ENCODE assay signal across 17 cellular contexts in genomic region chr12:24791622-24792021, GRCh38.
DNase-seq lines count a peak whose midpoint lies in the region; ATAC-seq and TF ChIP-seq lines count a peak whose summit lies in the region.
"Had no signal": no experiment of that assay in that cellular context is flagged by ENCODE, and none has a peak within 500 bp of the region (broad histone marks: within the 10 kb centered on the region; RNA-seq: fewer than 3 reads in every experiment).

No MANE protein-coding gene starts in this region.

- H2AFZ ChIP-seq in DND-41 (ENCODE audit: low read depth, low read length) = peak overlapping the region; percentile 23

- peaks cover 58% of the 10 kb centered on the region for H3K4me1 ChIP-seq in DND-41 (ENCODE audit: insufficient read depth, low read length)

- H3K9ac ChIP-seq in DND-41 (ENCODE audit: low read depth, low read length) = no peak overlapping the region
- H3K9ac ChIP-seq: BLaER1 had no signal

- DNase-seq in activated CD4-positive, alpha-beta T cell treated with anti-CD3 and anti-CD28 coated beads for 36 hours = no peak
- DNase-seq in activated CD4-positive, alpha-beta T cell treated with anti-CD3 and anti-CD28 coated beads, Interleukin-2, amount 50 U/mL, for 4 hours = no peak
- DNase-seq in DND-41 (peak; percentile 33), progenitor cell of endocrine pancreas (ENCODE audit: low spot score, unreplicated experiment) (no peak), germinal center (ENCODE audit: low spot score) (no peak), NCI-H2107 (lab: John Stamatoyannopoulos, UW) (no peak)
- DNase-seq: 8988T; AML-193; Caco-2; CD8-positive, alpha-beta memory T cell; DMS79 treated with DMSO at 0.1 percent for 48 hours; GDM1; GOT3; H9; IMR-90 had no signal

- peak overlapping the region; percentile 56 for H3K27ac Mint-ChIP-seq in activated CD4-positive, alpha-beta T cell treated with anti-CD3 and anti-CD28 coated beads for 36 hours
- H3K27ac Mint-ChIP-seq in activated T-helper 17 cell treated with anti-CD3 and anti-CD28 coated beads, Interleukin-2, amount 50 U/mL, for 72 hours = peak overlapping the region; percentile 52
- peak overlapping the region; percentile 40 for H3K27ac Mint-ChIP-seq in progenitor cell of endocrine pancreas

- no peaks in the 10 kb centered on the region for H3K36me3 Mint-ChIP-seq in activated CD4-positive, alpha-beta T cell treated with anti-CD3 and anti-CD28 coated beads for 36 hours (ENCODE audit: low read depth)
- no peaks in the 10 kb centered on the region for H3K36me3 Mint-ChIP-seq in activated T-helper 17 cell treated with anti-CD3 and anti-CD28 coated beads, Interleukin-2, amount 50 U/mL, for 72 hours (ENCODE audit: low read depth)
- H3K36me3 Mint-ChIP-seq in progenitor cell of endocrine pancreas (ENCODE audit: insufficient read depth) = no peaks in the 10 kb centered on the region

- no peaks in the 10 kb centered on the region for H4K20me1 ChIP-seq in DND-41 (ENCODE audit: insufficient read depth, low read length)
- H4K20me1 ChIP-seq: BLaER1 had no signal

- peak overlapping the region; percentile 16; the same call in 1 of the 2 replicates for H3K4me2 ChIP-seq in DND-41 (ENCODE audit: insufficient read depth, low read length)
- H3K4me2 ChIP-seq: BLaER1 had no signal

- peaks cover 25% of the 10 kb centered on the region for H3K4me1 Mint-ChIP-seq in activated CD4-positive, alpha-beta T cell treated with anti-CD3 and anti-CD28 coated beads for 36 hours
- H3K4me1 Mint-ChIP-seq in activated T-helper 17 cell treated with anti-CD3 and anti-CD28 coated beads, Interleukin-2, amount 50 U/mL, for 72 hours = peaks cover 10% of the 10 kb centered on the region
- H3K4me1 Mint-ChIP-seq in progenitor cell of endocrine pancreas (ENCODE audit: low read depth) = peaks cover 14% of the 10 kb centered on the region
- H3K4me1 Mint-ChIP-seq: H9 had no signal

- no peak overlapping the region for H3K4me3 ChIP-seq in DND-41 (ENCODE audit: low read depth in 1 of 2, low read length in 2 of 2)
- H3K4me3 ChIP-seq: BLaER1 had no signal

- no peaks in the 10 kb centered on the region for H3K36me3 ChIP-seq in DND-41 (ENCODE audit: insufficient read depth, low read length)
- H3K36me3 ChIP-seq: BLaER1 had no signal

- intact Hi-C loops in activated CD4-positive, alpha-beta T cell treated with anti-CD3 and anti-CD28 coated beads for 36 hours (cut with DNase I, micrococcal nuclease) = loop anchor here in 1 of 2 experiments (2.0 kb wide), 1 partner anchor 47 kb away; no protein-coding TSS in a partner anchor

- no peaks in the 10 kb centered on the region for H3K9me3 Mint-ChIP-seq in activated CD4-positive, alpha-beta T cell treated with anti-CD3 and anti-CD28 coated beads for 36 hours (ENCODE audit: low read depth)
- H3K9me3 Mint-ChIP-seq in activated T-helper 17 cell treated with anti-CD3 and anti-CD28 coated beads, Interleukin-2, amount 50 U/mL, for 72 hours = peaks cover 7% of the 10 kb centered on the region
- H3K9me3 Mint-ChIP-seq in progenitor cell of endocrine pancreas (ENCODE audit: low read depth) = no peaks in the 10 kb centered on the region
- H3K9me3 Mint-ChIP-seq: CD8-positive, alpha-beta memory T cell; H9 had no signal

- H3K27me3 ChIP-seq in DND-41 (ENCODE audit: insufficient read depth, low read length, poor library complexity) = no peaks in the 10 kb centered on the region
- H3K27me3 ChIP-seq: BLaER1 had no signal

- peak; percentile 35 for ATAC-seq in activated CD4-positive, alpha-beta T cell treated with anti-CD3 and anti-CD28 coated beads for 36 hours
- ATAC-seq in DND-41 (ENCODE audit: insufficient read depth, low read depth) = peak; percentile 28; the same call in 1 of the 3 replicates
- no peak for ATAC-seq in activated T-helper 17 cell treated with anti-CD3 and anti-CD28 coated beads, Interleukin-2, amount 50 U/mL, for 72 hours (replicated peaks)

- H3K27me3 Mint-ChIP-seq in activated CD4-positive, alpha-beta T cell treated with anti-CD3 and anti-CD28 coated beads for 36 hours = peaks cover 6% of the 10 kb centered on the region
- peaks cover 10% of the 10 kb centered on the region for H3K27me3 Mint-ChIP-seq in activated T-helper 17 cell treated with anti-CD3 and anti-CD28 coated beads, Interleukin-2, amount 50 U/mL, for 72 hours
- peaks cover 3% of the 10 kb centered on the region for H3K27me3 Mint-ChIP-seq in progenitor cell of endocrine pancreas
- H3K27me3 Mint-ChIP-seq: CD8-positive, alpha-beta memory T cell had no signal

- H3K9me3 ChIP-seq in DND-41 (ENCODE audit: insufficient read depth, low read length, severe bottlenecking) = no peaks in the 10 kb centered on the region
- H3K9me3 ChIP-seq: BLaER1, Caco-2 had no signal

- no peak overlapping the region for H3K4me3 Mint-ChIP-seq in activated CD4-positive, alpha-beta T cell treated with anti-CD3 and anti-CD28 coated beads for 36 hours
- H3K4me3 Mint-ChIP-seq in activated T-helper 17 cell treated with anti-CD3 and anti-CD28 coated beads, Interleukin-2, amount 50 U/mL, for 72 hours = peak overlapping the region; percentile 6
- H3K4me3 Mint-ChIP-seq in progenitor cell of endocrine pancreas (ENCODE audit: low read depth) = no peak overlapping the region
- H3K4me3 Mint-ChIP-seq: H9 had no signal

- TF ChIP-seq CTCF in DND-41 (IDR thresholded peaks at IDR 0.05; ENCODE audit: borderline replicate concordance, extremely low read depth, low read length, poor library complexity, severe bottlenecking) (no peak), progenitor cell of endocrine pancreas (IDR thresholded peaks at IDR 0.05; ENCODE audit: unreplicated experiment) (no peak)

- CTCF ChIA-PET in activated CD4-positive, alpha-beta T cell treated with anti-CD3 and anti-CD28 coated beads for 36 hours (lab: Charles Lee) = no interaction called here

- POLR2A ChIA-PET in activated CD4-positive, alpha-beta T cell treated with anti-CD3 and anti-CD28 coated beads for 36 hours (lab: Charles Lee) = no interaction called here

- H3K79me2 ChIP-seq in DND-41 (ENCODE audit: insufficient read depth, low read length) = no peaks in the 10 kb centered on the region

- H3K27ac ChIP-seq in DND-41 (ENCODE audit: low read length) = peak overlapping the region; percentile 68
- H3K27ac ChIP-seq: BLaER1 had no signal
